20 cellular contexts compared by ENCODE assay signal in genomic region chr6:132499757-132500156, GRCh38. TPM values are rescaled to one million over a fixed set of nuclear protein-coding genes. Genes with fewer than 3 reads are reported as not detected.
A peak's percentile ranks its signal among the peaks of the same experiment; 100 is the strongest.
DNase-seq lines count a peak whose midpoint lies in the region; ATAC-seq, FAIRE-seq and TF ChIP-seq lines count a peak whose summit lies in the region.
"Had no signal": no experiment of that assay in that cellular context is flagged by ENCODE, and none has a peak within 500 bp of the region (broad histone marks: within the 10 kb centered on the region; RNA-seq: fewer than 3 reads in every experiment).

No MANE protein-coding gene starts in this region.

- H3K4me1 Mint-ChIP-seq in CD8-positive, alpha-beta memory T cell, result peaks cover 58 to 70% (median 67%) of the 10 kb centered on the region in 3 donors

- H3K9me3 Mint-ChIP-seq in CD8-positive, alpha-beta memory T cell, result no peaks in the 10 kb centered on the region

- no peak for FAIRE-seq in GM12878 (lab: Jason Lieb, UNC)

- TF ChIP-seq POLR2A in GM12878 (IDR thresholded peaks at IDR 0.05; ENCODE audit: low read depth, low read length), result no peak

- H3K36me3 Mint-ChIP-seq in CD8-positive, alpha-beta memory T cell, result peaks cover 13 to 56% (median 37%) of the 10 kb centered on the region in 3 donors

- DNase-seq in CD8-positive, alpha-beta memory T cell, result no peak
- DNase-seq in MV-4-11 (lab: John Stamatoyannopoulos, UW), result peak; percentile 51
- no peak for DNase-seq in GM12878 (ENCODE audit: low read depth, low spot score)
- no peak for DNase-seq in mesendoderm
- DNase-seq in amniotic stem cell (lab: John Stamatoyannopoulos, UW), result no peak
- DNase-seq in NCI-H2227 (lab: John Stamatoyannopoulos, UW; ENCODE audit: unreplicated experiment), result no peak
- DNase-seq: activated CD8-positive, alpha-beta memory T cell treated with anti-CD3 and anti-CD28 coated beads, Interleukin-2, amount 50 U/mL, for 48 hours; activated naive CD4-positive, alpha-beta T cell treated with anti-CD3 and anti-CD28 coated beads, Interleukin-2, amount 50 U/mL, for 16 hours; brain microvascular endothelial cell; hippocampal formation; naive thymus-derived CD8-positive, alpha-beta T cell; NCI-H446; Peyer's patch; psoas muscle; stimulated activated CD4-positive, alpha-beta T cell treated with anti-CD3 and anti-CD28 coated beads, Interleukin-15, amount 100 ng/mL, for 24 hours; substantia nigra had no signal

- H3K4me1 ChIP-seq in CD8-positive, alpha-beta memory T cell (ENCODE audit: insufficient read depth, low read length), result no peaks in the 10 kb centered on the region
- H3K4me1 ChIP-seq in GM12878 (ENCODE audit: control insufficient read depth, insufficient read depth, low read length) (peaks cover 52% of the 10 kb centered on the region), mesendoderm (ENCODE audit: control insufficient read depth, low read depth, low read length) (peaks cover 6% of the 10 kb centered on the region)

- peak overlapping the region; percentile 67 for H3K4me2 ChIP-seq in GM12878 (ENCODE audit: control insufficient read depth, insufficient read depth)
- no peak overlapping the region for H3K4me2 ChIP-seq in mesendoderm (ENCODE audit: low read length)

- H2AK5ac ChIP-seq in mesendoderm (ENCODE audit: low read length), result no peak overlapping the region

- 73% methylated on average over 4 of the region's 4 CpGs for WGBS in GM12878 (ENCODE audit: insufficient coverage, insufficient replicate concordance, low lambda C conversion rate, missing lambda C conversion rate)
- WGBS in mesendoderm (ENCODE audit: extremely low coverage, insufficient coverage, low lambda C conversion rate), result no CpG with 5 or more reads among the region's 4 CpGs

- no peak overlapping the region for H4K8ac ChIP-seq in mesendoderm (ENCODE audit: low read depth, low read length)

- no peak overlapping the region for H3K4ac ChIP-seq in mesendoderm (ENCODE audit: low read depth, low read length)

- H3K79me2 ChIP-seq in GM12878 (ENCODE audit: control insufficient read depth, insufficient read depth, low read length), result peaks cover 59% of the 10 kb centered on the region
- peaks cover 3% of the 10 kb centered on the region for H3K79me2 ChIP-seq in mesendoderm (ENCODE audit: control insufficient read depth, insufficient read depth, low read length)

- H4K5ac ChIP-seq in mesendoderm (ENCODE audit: low read length), result no peak overlapping the region

- no peak overlapping the region for H3K18ac ChIP-seq in mesendoderm (ENCODE audit: low read length)

- no peaks in the 10 kb centered on the region for H3K27me3 ChIP-seq in CD8-positive, alpha-beta memory T cell (ENCODE audit: insufficient read depth, low read length, poor library complexity, severe bottlenecking)
- H3K27me3 ChIP-seq in GM12878 (replicated peaks in 1 of 2; ENCODE audit: control insufficient read depth in 2 of 2, insufficient read depth in 2 of 2, low read length in 1 of 2), result no peaks in the 10 kb centered on the region
- H3K27me3 ChIP-seq in mesendoderm (ENCODE audit: insufficient read depth, low read length, poor library complexity), result no peaks in the 10 kb centered on the region
- H3K27me3 ChIP-seq: brain microvascular endothelial cell, Peyer's patch had no signal

- peak overlapping the region in 5 of 8 donors; percentile 1 to 48 (median 41) for H3K27ac Mint-ChIP-seq in CD8-positive, alpha-beta memory T cell

- H2BK120ac ChIP-seq in mesendoderm (ENCODE audit: low read depth, low read length), result no peak overlapping the region

- in situ Hi-C loops in GM12878 (cut with MboI), result no loop called here

- H2BK15ac ChIP-seq in mesendoderm (replicated peaks; ENCODE audit: low read depth), result no peak overlapping the region

- ATAC-seq in GM12878, result no peak
- ATAC-seq in GM18873 (IDR thresholded peaks at IDR 0.05; ENCODE audit: low FRiP score, unreplicated experiment), result no peak
- no peak for ATAC-seq in HG03196 (IDR thresholded peaks at IDR 0.05; ENCODE audit: unreplicated experiment)
- ATAC-seq: activated CD4-positive, CD25-positive, alpha-beta regulatory T cell treated with anti-CD3 and anti-CD28 coated beads, Interleukin-2, amount 50 U/mL, for 24 hours; naive thymus-derived CD8-positive, alpha-beta T cell had no signal

- H3K56ac ChIP-seq in mesendoderm (ENCODE audit: low read length), result peak overlapping the region; percentile 7

- no peak overlapping the region for H3K23ac ChIP-seq in mesendoderm (ENCODE audit: low read length)

- TF ChIP-seq RAD21 in GM12878 (IDR thresholded peaks at IDR 0.05; ENCODE audit: insufficient read depth, low read depth, low read length), result no peak

- peaks cover 11% of the 10 kb centered on the region for H3K79me1 ChIP-seq in mesendoderm (ENCODE audit: low read length)

- intact Hi-C loops in GM12878 (cut with micrococcal nuclease; ENCODE audit: unreplicated experiment), result loop anchor here (2.0 to 5.0 kb wide), 2 partner anchors 13 to 42 kb away; partner anchors contain the start of gene STX7

- H3K4me3 Mint-ChIP-seq in CD8-positive, alpha-beta memory T cell, result no peak overlapping the region

- H3K27ac ChIP-seq in CD8-positive, alpha-beta memory T cell (ENCODE audit: low read depth, low read length), result no peak overlapping the region
- peak overlapping the region; percentile 76 for H3K27ac ChIP-seq in GM12878 (ENCODE audit: control insufficient read depth, insufficient read depth)
- H3K27ac ChIP-seq in mesendoderm (ENCODE audit: low read depth, low read length), result no peak overlapping the region
- H3K27ac ChIP-seq: brain microvascular endothelial cell, psoas muscle had no signal

- no TSS peak for BruUV-seq in GM12878 (replicated peaks; lab: Mats Ljungman, UMichigan)

- CTCF ChIA-PET in CD8-positive, alpha-beta memory T cell (lab: Charles Lee), result no interaction called here
- CTCF ChIA-PET in GM12878 (lab: Yijun Ruan, JAX), result interaction anchor here (0.9 to 1.1 kb wide), 4 partner anchors 10 to 220 kb away, joined by 3 to 4 read pairs (median 3); no protein-coding TSS in a partner anchor

- RAD21 ChIA-PET in GM12878 (lab: Charles Lee; ENCODE audit: unreplicated experiment), result no interaction called here

- H3K36me3 ChIP-seq in CD8-positive, alpha-beta memory T cell (ENCODE audit: insufficient read depth, low read length), result no peaks in the 10 kb centered on the region
- H3K36me3 ChIP-seq in GM12878 (ENCODE audit: control insufficient read depth in 2 of 2, insufficient read depth in 2 of 2, low read length in 1 of 2) (peaks cover 3 to 18% of the 10 kb centered on the region in 2 experiments), mesendoderm (ENCODE audit: control insufficient read depth, insufficient read depth, low read length) (no peaks in the 10 kb centered on the region)

- no peak overlapping the region for H2AFZ ChIP-seq in GM12878 (ENCODE audit: control insufficient read depth, low read depth, low read length)

- SMC1A ChIA-PET in GM12878 (lab: Charles Lee; ENCODE audit: uncharacterized antibody, unreplicated experiment), result interaction anchor here (1.5 kb wide), 1 partner anchor 13 kb away, joined by 5 read pairs; the partner anchor contains the start of gene STX7

- H3K9ac ChIP-seq in GM12878 (ENCODE audit: control insufficient read depth, insufficient read depth, low read length) (no peak overlapping the region), mesendoderm (ENCODE audit: low read length) (no peak overlapping the region)

- no peaks in the 10 kb centered on the region for H3K27me3 Mint-ChIP-seq in CD8-positive, alpha-beta memory T cell
- H3K27me3 Mint-ChIP-seq: naive thymus-derived CD8-positive, alpha-beta T cell had no signal

- H3K4me3 ChIP-seq in CD8-positive, alpha-beta memory T cell (ENCODE audit: low read length), result no peak overlapping the region
- H3K4me3 ChIP-seq in GM12878 (peak overlapping the region; percentile 34; the same call in 1 of the 2 replicates), mesendoderm (ENCODE audit: low read length) (no peak overlapping the region)
- H3K4me3 ChIP-seq: Peyer's patch, psoas muscle had no signal

- TF ChIP-seq CTCF in GM12878 (IDR thresholded peaks at IDR 0.05 in 2 of 3, conservative IDR thresholded peaks at IDR 0.05 in 1 of 3; ENCODE audit: control insufficient read depth in 2 of 3, extremely low read depth in 1 of 3, insufficient read depth in 1 of 3, low read depth in 3 of 3, low read length in 3 of 3), result no peak

- no peak for TF ChIP-seq EP300 in GM12878 (IDR thresholded peaks at IDR 0.05; ENCODE audit: borderline replicate concordance in 1 of 2, control insufficient read depth in 1 of 2, low read depth in 2 of 2, low read length in 2 of 2)

- no peaks in the 10 kb centered on the region for H4K20me1 ChIP-seq in GM12878 (ENCODE audit: control insufficient read depth, insufficient read depth)

- no peak overlapping the region for H2BK5ac ChIP-seq in mesendoderm (ENCODE audit: low read length)

- no peaks in the 10 kb centered on the region for H3K9me3 ChIP-seq in CD8-positive, alpha-beta memory T cell (ENCODE audit: low read length)
- no peaks in the 10 kb centered on the region for H3K9me3 ChIP-seq in GM12878 (replicated peaks; ENCODE audit: control insufficient read depth, insufficient read depth, low read length)
- H3K9me3 ChIP-seq: Peyer's patch, psoas muscle had no signal

- POLR2A ChIA-PET in CD8-positive, alpha-beta memory T cell (lab: Charles Lee), result no interaction called here
- POLR2A ChIA-PET in GM12878 (lab: Charles Lee), result no interaction called here

RNA-seq across cellular contexts. Expression of gene STX7, which starts 13.2 kb away (rescaled TPM):
- 10 to 100 TPM; 19.0 to 25.1 TPM for total RNA-seq in CD8-positive, alpha-beta memory T cell
- 11.4 TPM for polyA plus RNA-seq in CD8-positive, alpha-beta memory T cell
- total RNA-seq in GM12878 (2013; cell fraction: nucleolus; rRNA removed), result 94.1 and 97.1 TPM in 2 replicates
- total RNA-seq in GM12878 (2014; rRNA removed), result 28.8 and 33.4 TPM in 2 replicates
- total RNA-seq in GM12878 (2014; rRNA removed; fragmentation: Illumina TruSeq; extraction: Trizol), result 44.2 and 50.1 TPM in 2 replicates
- total RNA-seq in GM12878 (2021), result 57.9 and 60.8 TPM in 2 replicates
- 17.1 TPM for polyA plus RNA-seq in GM12878 (2011; ENCODE audit: low read depth)
- polyA plus RNA-seq in GM12878 (2011; rRNA removed), result 75.5 and 95.5 TPM in 2 replicates
- 23.5 and 24.8 TPM in 2 replicates for polyA plus RNA-seq in GM12878 (2011; cell fraction: cytosol; rRNA removed)
- polyA plus RNA-seq in GM12878 (2011; cell fraction: nucleus; rRNA removed), result 41.1 and 47.0 TPM in 2 replicates
- polyA plus RNA-seq in GM12878 (2012), result 23.6 and 39.4 TPM in 2 replicates
- 66.1 and 70.2 TPM in 2 replicates for polyA plus RNA-seq in GM12878 (2014; fragmentation: Illumina TruSeq; extraction: Trizol)
- 10 to 100 TPM; 26.5 to 30.7 TPM for polyA plus RNA-seq in GM12878 (2014; fragmentation: Nextera tagmentation; extraction: Ambion mirVana)
- polyA plus RNA-seq in GM12878 (2014; rRNA removed), result 38.6 and 40.0 TPM in 2 replicates
- 10 to 100 TPM; 52.5 to 58.1 TPM for polyA plus RNA-seq in GM12878 (2016; fragmentation: Nextera tagmentation; extraction: Ambion mirVana)
- 33.6 and 41.0 TPM in 2 replicates for polyA minus RNA-seq in GM12878 (2011; rRNA and poly(A)+ RNA removed)
- 24.6 and 27.8 TPM in 2 replicates for polyA minus RNA-seq in GM12878 (2011; cell fraction: cytosol; rRNA and poly(A)+ RNA removed)
- 60.2 and 102 TPM in 2 replicates for polyA minus RNA-seq in GM12878 (2011; cell fraction: nucleus; rRNA and poly(A)+ RNA removed)
- polyA plus RNA-seq in mesendoderm (2013, experiment 1 of 2), result 16.6 TPM
- 16.4 TPM for polyA plus RNA-seq in mesendoderm (2013, experiment 2 of 2)

RNA-seq across cellular contexts. Expression of gene TAAR9, which starts 38.3 kb away (rescaled TPM):
- total RNA-seq in CD8-positive, alpha-beta memory T cell, result not detected
- not detected for polyA plus RNA-seq in CD8-positive, alpha-beta memory T cell
- total RNA-seq in GM12878 (2013; cell fraction: nucleolus; rRNA removed), result not detected in 2 replicates
- total RNA-seq in GM12878 (2014; rRNA removed), result not detected in 2 replicates
- total RNA-seq in GM12878 (2014; rRNA removed; fragmentation: Illumina TruSeq; extraction: Trizol), result not detected in 2 replicates
- not detected in 2 replicates for total RNA-seq in GM12878 (2021)
- not detected for polyA plus RNA-seq in GM12878 (2011; ENCODE audit: low read depth)
- polyA plus RNA-seq in GM12878 (2011; rRNA removed), result not detected in 2 replicates
- not detected in 2 replicates for polyA plus RNA-seq in GM12878 (2011; cell fraction: cytosol; rRNA removed)
- not detected in 2 replicates for polyA plus RNA-seq in GM12878 (2011; cell fraction: nucleus; rRNA removed)
- polyA plus RNA-seq in GM12878 (2012), result not detected in 2 replicates
- not detected in 2 replicates for polyA plus RNA-seq in GM12878 (2014; fragmentation: Illumina TruSeq; extraction: Trizol)
- not detected for polyA plus RNA-seq in GM12878 (2014; fragmentation: Nextera tagmentation; extraction: Ambion mirVana)
- polyA plus RNA-seq in GM12878 (2014; rRNA removed), result not detected in 2 replicates
- not detected for polyA plus RNA-seq in GM12878 (2016; fragmentation: Nextera tagmentation; extraction: Ambion mirVana)
- not detected in 2 replicates for polyA minus RNA-seq in GM12878 (2011; rRNA and poly(A)+ RNA removed)
- polyA minus RNA-seq in GM12878 (2011; cell fraction: cytosol; rRNA and poly(A)+ RNA removed), result not detected in 2 replicates
- not detected in 2 replicates for polyA minus RNA-seq in GM12878 (2011; cell fraction: nucleus; rRNA and poly(A)+ RNA removed)
- not detected for polyA plus RNA-seq in mesendoderm (2013, experiment 1 of 2)
- not detected for polyA plus RNA-seq in mesendoderm (2013, experiment 2 of 2)
- total RNA-seq: fibroblast of lung; naive thymus-derived CD8-positive, alpha-beta T cell; Peyer's patch; psoas muscle had no signal
- polyA plus RNA-seq: fibroblast of lung; naive thymus-derived CD8-positive, alpha-beta T cell; psoas muscle had no signal

RNA-seq across cellular contexts. Expression of gene TAAR8, which starts 52.7 kb away (rescaled TPM):
- not detected for total RNA-seq in CD8-positive, alpha-beta memory T cell
- not detected for polyA plus RNA-seq in CD8-positive, alpha-beta memory T cell
- not detected in 2 replicates for total RNA-seq in GM12878 (2013; cell fraction: nucleolus; rRNA removed)
- not detected in 2 replicates for total RNA-seq in GM12878 (2014; rRNA removed)
- total RNA-seq in GM12878 (2014; rRNA removed; fragmentation: Illumina TruSeq; extraction: Trizol), result not detected in 2 replicates
- not detected in 2 replicates for total RNA-seq in GM12878 (2021)
- polyA plus RNA-seq in GM12878 (2011; ENCODE audit: low read depth), result not detected
- polyA plus RNA-seq in GM12878 (2011; rRNA removed), result not detected in 2 replicates
- polyA plus RNA-seq in GM12878 (2011; cell fraction: cytosol; rRNA removed), result not detected in 2 replicates
- not detected in 2 replicates for polyA plus RNA-seq in GM12878 (2011; cell fraction: nucleus; rRNA removed)
- not detected in 2 replicates for polyA plus RNA-seq in GM12878 (2012)
- polyA plus RNA-seq in GM12878 (2014; fragmentation: Illumina TruSeq; extraction: Trizol), result not detected in 2 replicates
- polyA plus RNA-seq in GM12878 (2014; fragmentation: Nextera tagmentation; extraction: Ambion mirVana), result not detected
- polyA plus RNA-seq in GM12878 (2014; rRNA removed), result not detected in 2 replicates
- not detected for polyA plus RNA-seq in GM12878 (2016; fragmentation: Nextera tagmentation; extraction: Ambion mirVana)
- not detected in 2 replicates for polyA minus RNA-seq in GM12878 (2011; rRNA and poly(A)+ RNA removed)
- polyA minus RNA-seq in GM12878 (2011; cell fraction: cytosol; rRNA and poly(A)+ RNA removed), result not detected in 2 replicates
- not detected in 2 replicates for polyA minus RNA-seq in GM12878 (2011; cell fraction: nucleus; rRNA and poly(A)+ RNA removed)
- not detected for polyA plus RNA-seq in mesendoderm (2013, experiment 1 of 2)
- polyA plus RNA-seq in mesendoderm (2013, experiment 2 of 2), result not detected
- total RNA-seq: fibroblast of lung; naive thymus-derived CD8-positive, alpha-beta T cell; Peyer's patch; psoas muscle had no signal
- polyA plus RNA-seq: fibroblast of lung; naive thymus-derived CD8-positive, alpha-beta T cell; psoas muscle had no signal
